In the genomic region with DNA sequence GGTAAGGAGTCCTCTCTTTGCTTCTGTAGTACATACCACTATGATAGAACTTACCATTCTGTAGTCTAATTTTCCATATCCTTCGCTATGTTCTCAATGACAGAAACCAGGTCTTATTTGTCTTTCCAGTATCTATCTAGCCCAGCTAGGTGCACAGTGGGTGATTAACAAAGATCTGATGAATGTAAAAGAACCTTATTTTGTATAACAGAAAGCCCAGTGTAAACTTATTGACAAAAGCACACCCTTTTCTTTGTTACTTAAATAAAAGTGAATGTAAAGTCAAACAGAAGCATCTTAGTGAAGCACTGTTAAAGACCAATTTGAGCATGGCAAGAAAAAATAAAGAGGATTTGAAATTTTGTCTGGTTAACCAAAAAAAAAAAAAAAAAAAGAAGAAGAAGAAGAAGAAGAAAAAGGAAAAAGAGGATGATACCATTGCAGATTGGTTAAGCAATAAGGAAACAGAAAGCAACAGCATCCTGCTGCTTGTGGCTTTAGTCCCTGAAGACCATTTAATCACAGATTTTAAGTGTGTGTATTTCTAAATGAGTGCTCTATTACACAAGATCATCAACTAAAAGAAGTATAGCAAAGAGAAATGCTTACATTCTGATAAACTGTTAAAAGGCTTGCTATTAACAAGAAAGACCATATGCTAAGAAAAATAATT, we compare ENCODE assay signal across 10 cellular contexts. TPM values are rescaled to one million over a fixed set of nuclear protein-coding genes. Genes with fewer than 3 reads are reported as not detected.
DNase-seq lines count a peak whose midpoint lies in the region; ATAC-seq, FAIRE-seq and TF ChIP-seq lines count a peak whose summit lies in the region.
"Had no signal": no experiment of that assay in that cellular context is flagged by ENCODE, and none has a peak within 500 bp of the region (broad histone marks: within the 10 kb centered on the region; RNA-seq: fewer than 3 reads in every experiment).

No MANE protein-coding gene starts in this region.

- no peak for FAIRE-seq in HTR-8/SVneo (lab: Jason Lieb, UNC)

- H3K4me1 Mint-ChIP-seq in activated CD4-positive, alpha-beta memory T cell treated with anti-CD3 and anti-CD28 coated beads for 36 hours (ENCODE audit: low read depth) = peaks cover 36% of the 10 kb centered on the region

- ATAC-seq in left cardiac atrium (peak; percentile 43 to 55), HG03457 (IDR thresholded peaks at IDR 0.05; ENCODE audit: unreplicated experiment) (peak; percentile 38), upper lobe of right lung (peak; percentile 60)

- H3K27me3 ChIP-seq in right atrium auricular region = no peaks in the 10 kb centered on the region
- no peaks in the 10 kb centered on the region for H3K27me3 ChIP-seq in upper lobe of right lung
- H3K27me3 ChIP-seq: thyroid gland had no signal

- H3K4me1 ChIP-seq in right atrium auricular region = peaks cover 0 to 18% of the 10 kb centered on the region in 2 donors
- H3K4me1 ChIP-seq in upper lobe of right lung = peaks cover 20% of the 10 kb centered on the region

- H3K4me3 ChIP-seq in right atrium auricular region = no peak overlapping the region
- H3K4me3 ChIP-seq in cardiac fibroblast (replicated peaks in 1 of 2; ENCODE audit: low read depth in 2 of 2, low read length in 2 of 2) = no peak overlapping the region
- H3K4me3 ChIP-seq in upper lobe of right lung = no peak overlapping the region
- H3K4me3 ChIP-seq: thyroid gland had no signal

- DNase-seq in left cardiac atrium (no peak), right atrium auricular region (ENCODE audit: low spot score) (no peak), cardiac fibroblast (ENCODE audit: low read depth in 2 of 2) (peak; percentile 59 to 62), upper lobe of right lung (no peak), cerebellar nuclear complex (lab: John Stamatoyannopoulos, UW) (no peak), HTR-8/SVneo (ENCODE audit: insufficient read length, low spot score) (no peak)
- DNase-seq in activated CD4-positive, alpha-beta memory T cell treated with anti-CD3 and anti-CD28 coated beads for 36 hours = no peak
- DNase-seq: DND-41, thyroid gland had no signal

- H3K27me3 Mint-ChIP-seq in activated CD4-positive, alpha-beta memory T cell treated with anti-CD3 and anti-CD28 coated beads for 36 hours = no peaks in the 10 kb centered on the region

- no peaks in the 10 kb centered on the region for H3K9me3 ChIP-seq in right atrium auricular region
- H3K9me3 ChIP-seq in upper lobe of right lung = no peaks in the 10 kb centered on the region
- H3K9me3 ChIP-seq: thyroid gland had no signal

- POLR2A ChIA-PET in activated CD4-positive, alpha-beta memory T cell treated with anti-CD3 and anti-CD28 coated beads for 36 hours (lab: Charles Lee) = no interaction called here

- H3K27ac Mint-ChIP-seq in activated CD4-positive, alpha-beta memory T cell treated with anti-CD3 and anti-CD28 coated beads for 36 hours = no peak overlapping the region

- CTCF ChIA-PET in activated CD4-positive, alpha-beta memory T cell treated with anti-CD3 and anti-CD28 coated beads for 36 hours (lab: Charles Lee) = no interaction called here

- TF ChIP-seq CTCF in right atrium auricular region (IDR thresholded peaks at IDR 0.05) (no peak), cardiac fibroblast (IDR thresholded peaks at IDR 0.05; ENCODE audit: low read depth, low read length) (no peak), upper lobe of right lung (IDR thresholded peaks at IDR 0.05) (no peak)

- no peaks in the 10 kb centered on the region for H3K9me3 Mint-ChIP-seq in activated CD4-positive, alpha-beta memory T cell treated with anti-CD3 and anti-CD28 coated beads for 36 hours

- H3K36me3 ChIP-seq in right atrium auricular region = no peaks in the 10 kb centered on the region
- no peaks in the 10 kb centered on the region for H3K36me3 ChIP-seq in upper lobe of right lung
- H3K36me3 ChIP-seq: thyroid gland had no signal

- H3K27ac ChIP-seq in right atrium auricular region = no peak overlapping the region
- H3K27ac ChIP-seq in upper lobe of right lung = no peak overlapping the region

- intact Hi-C loops in left cardiac atrium (cut with DNase I) (no loop called here), upper lobe of right lung (cut with DNase I) (no loop called here)
- intact Hi-C loops in activated CD4-positive, alpha-beta memory T cell treated with anti-CD3 and anti-CD28 coated beads for 36 hours (cut with micrococcal nuclease) = no loop called here

- no peaks in the 10 kb centered on the region for H3K36me3 Mint-ChIP-seq in activated CD4-positive, alpha-beta memory T cell treated with anti-CD3 and anti-CD28 coated beads for 36 hours

- no peak overlapping the region for H3K4me3 Mint-ChIP-seq in activated CD4-positive, alpha-beta memory T cell treated with anti-CD3 and anti-CD28 coated beads for 36 hours

RNA-seq across cellular contexts. Expression of a gene that starts 21.2 kb away (rescaled TPM):
- 10 to 100 TPM; 17.4 to 20.2 TPM for total RNA-seq in left cardiac atrium
- 10 to 100 TPM; 15.3 to 23.8 TPM for total RNA-seq in right atrium auricular region
- total RNA-seq in upper lobe of right lung = 92.9 TPM
- 1 to 10 TPM; 4.4 to 4.6 TPM for total RNA-seq in activated CD4-positive, alpha-beta memory T cell treated with anti-CD3 and anti-CD28 coated beads for 36 hours

Comparison
In these comparisons a context has a peak if more than half of its experiments do, and no peak if none do; other contexts are left out.
1. DNase-seq: peak in cardiac fibroblast (2 of 2); none in left cardiac atrium (single experiment), right atrium auricular region (single experiment), upper lobe of right lung (single experiment), activated CD4-positive, alpha-beta memory T cell treated with anti-CD3 and anti-CD28 coated beads for 36 hours (single experiment), cerebellar nuclear complex (0 of 2) and HTR-8/SVneo (single experiment).
2. Peak in every context shown above with its lines, with median percentiles within 50 percentile points of each other: ATAC-seq.